In genomic region chr7:121376982-121377381, GRCh38 we compare ENCODE assay signal across 30 cellular contexts. TPM values are rescaled to one million over a fixed set of nuclear protein-coding genes. Genes with fewer than 3 reads are reported as not detected.
DNase-seq lines count a peak whose midpoint lies in the region; ATAC-seq, FAIRE-seq and TF ChIP-seq lines count a peak whose summit lies in the region.
"Had no signal": no experiment of that assay in that cellular context is flagged by ENCODE, and none has a peak within 500 bp of the region (broad histone marks: within the 10 kb centered on the region; RNA-seq: fewer than 3 reads in every experiment).

No MANE protein-coding gene starts in this region.

- no peak for FAIRE-seq in GM12891 (lab: Jason Lieb, UNC)
- FAIRE-seq: A204.1 had no signal

- H3K36me3 ChIP-seq in BLaER1 treated with 17β-estradiol and CSF1 and Interleukin-3, amounts not matched to agents 10 nM and 100 nM: peaks cover 29 to 69% (median 57%) of the 10 kb centered on the region in 11 experiments
- H3K36me3 ChIP-seq in OCI-LY7 (ENCODE audit: insufficient read depth, low read length): peaks cover 75% of the 10 kb centered on the region
- H3K36me3 ChIP-seq in HAP-1 (replicated peaks): peaks cover 4% of the 10 kb centered on the region; the same call in 1 of the 2 replicates

- no TSS peak for BruUV-seq in OCI-LY7 (replicated peaks; lab: Mats Ljungman, UMichigan)

- DNase-seq in GM12891 (ENCODE audit: insufficient read length, low spot score): no peak
- DNase-seq in OCI-LY7 (ENCODE audit: low spot score): no peak
- DNase-seq in naive B cell: no peak
- DNase-seq in HAP-1 (ENCODE audit: low spot score in 2 of 2): no peak
- no peak for DNase-seq in NCI-H526 (lab: John Stamatoyannopoulos, UW)
- DNase-seq: C1 segment of cervical spinal cord; Caco-2; CD4-positive, alpha-beta memory T cell; DMS 273 treated with DMSO at 0.1 percent for 48 hours; DMS79; GF-D8; GOT3; HCEC 1CT; KBM-7; MV-4-11; NCI-H1105 treated with DMSO at 0.1 percent for 48 hours; NCI-H146; NCI-H1930; NCI-H2107; NCI-H524; NCI-H774; SHP77; T-helper 1 cell had no signal

- no peak overlapping the region for H2AFZ ChIP-seq in OCI-LY7 (ENCODE audit: low read length)

- in situ Hi-C loops in HAP-1 (cut with MboI; ENCODE audit: low sequenced_read_pairs): no loop called here

- peaks cover 58 to 79% (median 66%) of the 10 kb centered on the region in 3 donors for H3K4me1 Mint-ChIP-seq in naive B cell

- no peak overlapping the region for H3K4me3 ChIP-seq in BLaER1 treated with 17β-estradiol and CSF1 and Interleukin-3, amounts not matched to agents 10 nM and 100 nM
- H3K4me3 ChIP-seq in OCI-LY7 (ENCODE audit: low read depth, low read length, poor library complexity, severe bottlenecking): no peak overlapping the region
- H3K4me3 ChIP-seq in HAP-1: no peak overlapping the region

- no peak overlapping the region for H3K9ac ChIP-seq in BLaER1 treated with 17β-estradiol and CSF1 and Interleukin-3, amounts not matched to agents 10 nM and 100 nM

- H3K4me3 Mint-ChIP-seq in naive B cell: peak overlapping the region in 6 of 8 donors; percentile 9 to 55 (median 35)
- H3K4me3 Mint-ChIP-seq: CD4-positive, alpha-beta memory T cell had no signal

- peaks cover 24 to 65% (median 53%) of the 10 kb centered on the region in 10 experiments for H3K4me1 ChIP-seq in BLaER1 treated with 17β-estradiol and CSF1 and Interleukin-3, amounts not matched to agents 10 nM and 100 nM
- H3K4me1 ChIP-seq in OCI-LY7 (ENCODE audit: insufficient read depth, low read length, poor library complexity, severe bottlenecking) (peaks cover 37% of the 10 kb centered on the region), HAP-1 (no peaks in the 10 kb centered on the region)
- H3K4me1 ChIP-seq: Caco-2 had no signal

- peaks cover 0 to 16% (median 0%) of the 10 kb centered on the region in 11 experiments; a peak in 3 of 22 replicates for H3K9me3 ChIP-seq in BLaER1 treated with 17β-estradiol and CSF1 and Interleukin-3, amounts not matched to agents 10 nM and 100 nM (replicated peaks in 1 of 11)
- H3K9me3 ChIP-seq in OCI-LY7 (ENCODE audit: low read length) (no peaks in the 10 kb centered on the region), HAP-1 (no peaks in the 10 kb centered on the region)
- H3K9me3 ChIP-seq: Caco-2 had no signal

- peaks cover 4 to 22% (median 15%) of the 10 kb centered on the region in 7 donors for H3K9me3 Mint-ChIP-seq in naive B cell
- H3K9me3 Mint-ChIP-seq: CD4-positive, alpha-beta memory T cell had no signal

- H3K27ac Mint-ChIP-seq in naive B cell: peak overlapping the region in 5 of 6 donors; percentile 78 to 91 (median 85)

- peaks cover 0 to 4% (median 0%) of the 10 kb centered on the region in 11 experiments; a peak in 1 of 22 replicates for H4K20me1 ChIP-seq in BLaER1 treated with 17β-estradiol and CSF1 and Interleukin-3, amounts not matched to agents 10 nM and 100 nM
- no peaks in the 10 kb centered on the region for H4K20me1 ChIP-seq in OCI-LY7 (ENCODE audit: insufficient read depth, low read length)

- H3K27ac ChIP-seq in BLaER1 treated with 17β-estradiol and CSF1 and Interleukin-3, amounts not matched to agents 10 nM and 100 nM: no peak overlapping the region
- H3K27ac ChIP-seq in OCI-LY7 (ENCODE audit: low read depth, low read length, poor library complexity, severe bottlenecking): peak overlapping the region; percentile 3
- H3K27ac ChIP-seq: RWPE1 had no signal

- no peak for TF ChIP-seq POLR2A in GM12891 (IDR thresholded peaks at IDR 0.05; ENCODE audit: low read depth, low read length)

- intact Hi-C loops in OCI-LY7 (cut with micrococcal nuclease; ENCODE audit: unreplicated experiment): no loop called here

- CTCF ChIA-PET in OCI-LY7 (lab: Charles Lee; ENCODE audit: unreplicated experiment): no interaction called here

- POLR2A ChIA-PET in OCI-LY7 (lab: Charles Lee): interaction anchor here (3.7 kb wide), 1 partner anchor 11 kb away, joined by 20 read pairs; no protein-coding TSS in a partner anchor

- H3K9me2 ChIP-seq in OCI-LY7 (ENCODE audit: insufficient read depth, low read length): no peaks in the 10 kb centered on the region

- no peaks in the 10 kb centered on the region for H3K27me3 ChIP-seq in BLaER1 treated with 17β-estradiol and CSF1 and Interleukin-3, amounts not matched to agents 10 nM and 100 nM
- no peaks in the 10 kb centered on the region for H3K27me3 ChIP-seq in HAP-1 (ENCODE audit: low read depth)

- peaks cover 37 to 52% of the 10 kb centered on the region in 2 donors for H3K36me3 Mint-ChIP-seq in naive B cell

- TF ChIP-seq CTCF in OCI-LY7 (conservative IDR thresholded peaks at IDR 0.05; ENCODE audit: low read length): no peak

- peak overlapping the region in 7 of 11 experiments; percentile 0 to 54 (median 10); a peak in 4 of 22 replicates for H3K4me2 ChIP-seq in BLaER1 treated with 17β-estradiol and CSF1 and Interleukin-3, amounts not matched to agents 10 nM and 100 nM
- H3K4me2 ChIP-seq in OCI-LY7 (ENCODE audit: low read length): 0 out of 2 replicates have a peak overlapping the region, but pooled peaks have one; percentile 8

- peak; percentile 51 to 72 for ATAC-seq in naive B cell (ENCODE audit: low read depth in 2 of 2)
- no peak for ATAC-seq in HG02870 (IDR thresholded peaks at IDR 0.05; ENCODE audit: unreplicated experiment)
- no peak for ATAC-seq in GM21619 (IDR thresholded peaks at IDR 0.05; ENCODE audit: unreplicated experiment)

- no peaks in the 10 kb centered on the region for H3K27me3 Mint-ChIP-seq in naive B cell
- H3K27me3 Mint-ChIP-seq: CD4-positive, alpha-beta memory T cell had no signal

- 0 out of 2 replicates have a peak, but pooled peaks cover under 1% of the 10 kb centered on the region for H3K79me2 ChIP-seq in OCI-LY7 (ENCODE audit: insufficient read depth, low read depth, low read length)

TF ChIP-seq in GM12891, 5 proteins besides CTCF, POLR2A, EP300 and RAD21:
- TF ChIP-seq SPI1 (IDR thresholded peaks at IDR 0.05; ENCODE audit: low read depth, low read length) (peak; percentile 85), TAF1 (IDR thresholded peaks at IDR 0.05; ENCODE audit: low read depth, low read length) (no peak)
TF ChIP-seq in GM12891: peak in this region for 1.

RNA-seq across cellular contexts. Expression of gene FAM3C, which starts 19.1 kb away (rescaled TPM):
- polyA plus RNA-seq in GM12891 (2012; ENCODE audit: low read depth, missing spikeins): 16.0 TPM
- 18.1 and 22.9 TPM in 2 replicates for total RNA-seq in OCI-LY7 (2014; rRNA removed; shearing (Covaris generic))
- total RNA-seq in OCI-LY7 (2022): 27.6 and 35.3 TPM in 2 replicates
- 100 to 1,000 TPM in 3 of 6 donors, 10 to 100 TPM in 3; 79.8 to 115 (median 101) TPM for polyA plus RNA-seq in naive B cell (ENCODE audit: low read depth in 6 of 6)

RNA-seq across cellular contexts. Expression of gene WNT16, which starts 48.2 kb away (rescaled TPM):
- not detected for polyA plus RNA-seq in GM12891 (2012; ENCODE audit: low read depth, missing spikeins)
- total RNA-seq in OCI-LY7 (2014; rRNA removed; shearing (Covaris generic)): not detected in 2 replicates
- not detected in 2 replicates for total RNA-seq in OCI-LY7 (2022)
- 1 to 10 TPM in 5 of 6 donors, under 1 TPM in 1; 1.00 to 4.3 (median 2.9) TPM for polyA plus RNA-seq in naive B cell (ENCODE audit: low read depth in 6 of 6)
- total RNA-seq: Caco-2; CD4-positive, alpha-beta memory T cell; MCF 10A; SK-MEL-5 had no signal
- polyA plus RNA-seq: CD4-positive, alpha-beta memory T cell had no signal

Comparison
In these comparisons a context has a peak if more than half of its experiments do, and no peak if none do; other contexts are left out.
1. ATAC-seq: peak in naive B cell (2 of 2); none in HG02870 (single experiment) and GM21619 (single experiment).